28 cellular contexts compared by ENCODE assay signal in genomic region chr1:242946206-242946605, GRCh38.
"Had no signal": no experiment of that assay in that cellular context is flagged by ENCODE, and none has a peak within 500 bp of the region (broad histone marks: within the 10 kb centered on the region; RNA-seq: fewer than 3 reads in every experiment).

No MANE protein-coding gene starts in this region.

- H3K27ac ChIP-seq: stomach, suprapubic skin, testis, thoracic aorta, thyroid gland, tibial artery, tibial nerve, transverse colon, upper lobe of left lung, upper lobe of right lung, uterus, vagina had no signal

- H3K4me1 Mint-ChIP-seq: stimulated activated effector memory CD8-positive, alpha-beta T cell treated with anti-CD3 and anti-CD28 coated beads, Interleukin-12 subunit alpha, Interleukin-12 subunit beta, amount 100 ng/mL, for 72 hours; stimulated activated memory B cell treated with anti-CD40 and anti-IgM and Interleukin-4, amounts not matched to agents 10 μg/mL and 1 μg/mL and 100 μg/mL, for 72 hours; stimulated activated naive B cell treated with anti-CD40 and anti-IgM and Interleukin-4, amounts not matched to agents 10 μg/mL and 1 μg/mL and 100 μg/mL, for 72 hours; stimulated activated naive CD8-positive, alpha-beta T cell treated with anti-CD3 and anti-CD28 coated beads, Interleukin-15, amount 100 ng/mL, for 72 hours had no signal

- H3K27ac Mint-ChIP-seq: stimulated activated effector memory CD8-positive, alpha-beta T cell treated with anti-CD3 and anti-CD28 coated beads, Interleukin-12 subunit alpha, Interleukin-12 subunit beta, amount 100 ng/mL, for 72 hours; stimulated activated memory B cell treated with anti-CD40 and anti-IgM and Interleukin-4, amounts not matched to agents 10 μg/mL and 1 μg/mL and 100 μg/mL, for 72 hours; stimulated activated naive B cell treated with anti-CD40 and anti-IgM and Interleukin-4, amounts not matched to agents 10 μg/mL and 1 μg/mL and 100 μg/mL, for 72 hours; stimulated activated naive CD8-positive, alpha-beta T cell treated with anti-CD3 and anti-CD28 coated beads, Interleukin-15, amount 100 ng/mL, for 72 hours; stimulated activated naive CD8-positive, alpha-beta T cell treated with anti-CD3 and anti-CD28 coated beads, Interleukin-15, Interleukin-2, amounts not matched to agents 100 ng/mL and 50 ng/mL, for 24 hours; type B pancreatic cell had no signal

- H3K4me3 ChIP-seq: stomach, suprapubic skin, testis, thoracic aorta, thyroid gland, tibial artery, tibial nerve, transverse colon, upper lobe of left lung, upper lobe of right lung, uterus, vagina had no signal

- H3K27me3 ChIP-seq: stomach, suprapubic skin, testis, thyroid gland, tibial artery, tibial nerve, transverse colon, upper lobe of left lung, upper lobe of right lung, uterus, vagina had no signal

- DNase-seq: stimulated activated CD4-positive, alpha-beta T cell treated with anti-CD3 and anti-CD28 coated beads, Interleukin-2, amount 100 ng/mL, for 48 hours; stimulated activated CD4-positive, alpha-beta T cell treated with anti-CD3 and anti-CD28 coated beads, Interleukin-4, amount 100 ng/mL, for 1 hour; stimulated activated CD4-positive, alpha-beta T cell treated with anti-CD3 and anti-CD28 coated beads, Interleukin-4, amount 100 ng/mL, for 24 hours; stimulated activated CD4-positive, alpha-beta T cell treated with anti-CD3 and anti-CD28 coated beads, Interleukin-4, amount 100 ng/mL, for 4 hours; stimulated activated CD8-positive, alpha-beta memory T cell treated with anti-CD3 and anti-CD28 coated beads, Interleukin-4, amount 100 ng/mL, for 48 hours; stimulated activated naive B cell treated with anti-CD40 and anti-IgM and Interleukin-4, amounts not matched to agents 10 μg/mL and 1 μg/mL and 100 μg/mL, for 72 hours; stimulated activated naive CD4-positive, alpha-beta T cell; stimulated activated naive CD4-positive, alpha-beta T cell treated with Interleukin-2 at 50 U/mL for 16 hours; stimulated activated naive CD8-positive, alpha-beta T cell treated with anti-CD3 and anti-CD28 coated beads, Interleukin-15, amount 100 ng/mL, for 72 hours; stimulated activated naive CD8-positive, alpha-beta T cell treated with anti-CD3 and anti-CD28 coated beads, Interleukin-15, Interleukin-2, amounts not matched to agents 100 U/mL and 50 U/mL, for 24 hours; stomach; substantia nigra; testis; thyroid gland; tibial artery; transverse colon; trophoblast cell; upper lobe of right lung; uterus had no signal

- H3K4me3 Mint-ChIP-seq: stimulated activated effector memory CD8-positive, alpha-beta T cell treated with anti-CD3 and anti-CD28 coated beads, Interleukin-12 subunit alpha, Interleukin-12 subunit beta, amount 100 ng/mL, for 72 hours; stimulated activated memory B cell treated with anti-CD40 and anti-IgM and Interleukin-4, amounts not matched to agents 10 μg/mL and 1 μg/mL and 100 μg/mL, for 72 hours; stimulated activated naive B cell treated with anti-CD40 and anti-IgM and Interleukin-4, amounts not matched to agents 10 μg/mL and 1 μg/mL and 100 μg/mL, for 72 hours; stimulated activated naive CD8-positive, alpha-beta T cell treated with anti-CD3 and anti-CD28 coated beads, Interleukin-15, amount 100 ng/mL, for 72 hours; stimulated activated naive CD8-positive, alpha-beta T cell treated with anti-CD3 and anti-CD28 coated beads, Interleukin-15, Interleukin-2, amounts not matched to agents 100 ng/mL and 50 ng/mL, for 24 hours; type B pancreatic cell had no signal

- H3K36me3 ChIP-seq: stomach, suprapubic skin, thoracic aorta, thyroid gland, tibial artery, tibial nerve, transverse colon, upper lobe of left lung, upper lobe of right lung, uterus, vagina had no signal

- H3K36me3 Mint-ChIP-seq: stimulated activated effector memory CD8-positive, alpha-beta T cell treated with anti-CD3 and anti-CD28 coated beads, Interleukin-12 subunit alpha, Interleukin-12 subunit beta, amount 100 ng/mL, for 72 hours; stimulated activated memory B cell treated with anti-CD40 and anti-IgM and Interleukin-4, amounts not matched to agents 10 μg/mL and 1 μg/mL and 100 μg/mL, for 72 hours; stimulated activated naive B cell treated with anti-CD40 and anti-IgM and Interleukin-4, amounts not matched to agents 10 μg/mL and 1 μg/mL and 100 μg/mL, for 72 hours; type B pancreatic cell had no signal

- H3K4me1 ChIP-seq: stomach, suprapubic skin, testis, thyroid gland, tibial artery, tibial nerve, transverse colon, upper lobe of left lung, upper lobe of right lung, uterus, vagina had no signal

- H3K27me3 Mint-ChIP-seq: stimulated activated naive CD8-positive, alpha-beta T cell treated with anti-CD3 and anti-CD28 coated beads, Interleukin-15, amount 100 ng/mL, for 72 hours had no signal

- ATAC-seq: stimulated activated effector memory CD8-positive, alpha-beta T cell treated with anti-CD3 and anti-CD28 coated beads, Interleukin-12 subunit alpha, Interleukin-12 subunit beta, amount 100 ng/mL, for 72 hours; stimulated activated memory B cell treated with anti-CD40 and anti-IgM and Interleukin-4, amounts not matched to agents 10 μg/mL and 1 μg/mL and 100 μg/mL, for 72 hours; stimulated activated naive B cell treated with anti-CD40 and anti-IgM and Interleukin-4, amounts not matched to agents 10 μg/mL and 1 μg/mL and 100 μg/mL, for 72 hours; stimulated activated naive CD8-positive, alpha-beta T cell treated with anti-CD3 and anti-CD28 coated beads, Interleukin-15, amount 100 ng/mL, for 72 hours; stimulated activated naive CD8-positive, alpha-beta T cell treated with anti-CD3 and anti-CD28 coated beads, Interleukin-15, Interleukin-2, amounts not matched to agents 100 U/mL and 50 U/mL, for 24 hours; upper lobe of right lung had no signal

- H3K9me3 ChIP-seq: suprapubic skin, testis, thoracic aorta, thyroid gland, tibial artery, transverse colon, upper lobe of left lung, upper lobe of right lung, uterus, vagina had no signal
